Comparison of ENCODE assay signal across 8 cellular contexts in genomic region chr17:50198026-50198669, GRCh38. TPM values are rescaled to one million over a fixed set of nuclear protein-coding genes. Genes with fewer than 3 reads are reported as not detected.
DNase-seq lines count a peak whose midpoint lies in the region; ATAC-seq lines count a peak whose summit lies in the region.

No MANE protein-coding gene starts in this region.

- DNase-seq in NCI-H2107 treated with DMSO at 0.1 percent for 48 hours (lab: John Stamatoyannopoulos, UW; ENCODE audit: unreplicated experiment) (peak; percentile 13), NCI-H2107 (lab: John Stamatoyannopoulos, UW) (no peak), NCI-H345 treated with DMSO at 0.1 percent for 48 hours (lab: John Stamatoyannopoulos, UW; ENCODE audit: unreplicated experiment) (peak; percentile 2), naive B cell (peak; percentile 49), substantia nigra (lab: John Stamatoyannopoulos, UW) (peak in 31 of 49 donors; percentile 6 to 63 (median 27))
- peak; percentile 30 to 43 for DNase-seq in activated CD4-positive, alpha-beta T cell treated with anti-CD3 and anti-CD28 coated beads, Interleukin-2, amount 50 U/mL, for 24 hours (ENCODE audit: low read depth in 1 of 2, low spot score in 1 of 2)
- DNase-seq in effector memory CD8-positive, alpha-beta T cell, result peak; percentile 45 to 62 (median 54)

- peaks cover 14 to 18% of the 10 kb centered on the region in 2 donors for H3K4me1 Mint-ChIP-seq in effector memory CD8-positive, alpha-beta T cell (ENCODE audit: low read depth in 2 of 2)
- peaks cover 21 to 28% (median 26%) of the 10 kb centered on the region in 3 donors for H3K4me1 Mint-ChIP-seq in naive B cell

- peak overlapping the region; percentile 20 to 28 for H3K4me3 Mint-ChIP-seq in effector memory CD8-positive, alpha-beta T cell
- peak overlapping the region in 3 of 8 donors; percentile 19 to 82 (median 73) for H3K4me3 Mint-ChIP-seq in naive B cell

- no peak for ATAC-seq in effector memory CD8-positive, alpha-beta T cell (replicated peaks)
- ATAC-seq in naive B cell (ENCODE audit: low read depth in 2 of 2), result peak in 1 of 2 donors; percentile 6
- ATAC-seq in GM18907 (IDR thresholded peaks at IDR 0.05; ENCODE audit: unreplicated experiment), result no peak

- peaks cover 47 to 60% of the 10 kb centered on the region in 2 donors for H3K27me3 Mint-ChIP-seq in effector memory CD8-positive, alpha-beta T cell
- H3K27me3 Mint-ChIP-seq in naive B cell, result peaks cover 28 to 43% (median 41%) of the 10 kb centered on the region in 3 donors

- H3K27ac ChIP-seq in substantia nigra (ENCODE audit: low read depth, low read length, poor library complexity, severe bottlenecking), result no peak overlapping the region

- peaks cover 3% of the 10 kb centered on the region for H3K36me3 Mint-ChIP-seq in effector memory CD8-positive, alpha-beta T cell (ENCODE audit: insufficient read depth)
- no peaks in the 10 kb centered on the region for H3K36me3 Mint-ChIP-seq in naive B cell

- peak overlapping the region; percentile 51 to 81 for H3K27ac Mint-ChIP-seq in effector memory CD8-positive, alpha-beta T cell
- peak overlapping the region in 4 of 6 donors; percentile 80 to 95 (median 92) for H3K27ac Mint-ChIP-seq in naive B cell

- no peaks in the 10 kb centered on the region for H3K9me3 Mint-ChIP-seq in effector memory CD8-positive, alpha-beta T cell
- H3K9me3 Mint-ChIP-seq in naive B cell, result no peaks in the 10 kb centered on the region

RNA-seq across cellular contexts. Expression of gene COL1A1, which starts 3.3 kb away (rescaled TPM):
- polyA plus RNA-seq in naive B cell (ENCODE audit: low read depth in 6 of 6), result under 1 TPM in 2 of 6 donors, not detected in 4; 0.23 to 0.80 TPM

RNA-seq across cellular contexts. Expression of gene SGCA, which starts 32.3 kb away (rescaled TPM):
- polyA plus RNA-seq in naive B cell (ENCODE audit: low read depth in 6 of 6), result 10 to 100 TPM in 1 of 6 donors, 1 to 10 TPM in 5; 2.0 to 16.6 (median 3.5) TPM

RNA-seq across cellular contexts. Expression of gene PPP1R9B, which starts 47.7 kb away (rescaled TPM):
- 1 to 10 TPM in 5 of 6 donors, under 1 TPM in 1; 0.55 to 3.5 (median 2.3) TPM for polyA plus RNA-seq in naive B cell (ENCODE audit: low read depth in 6 of 6)
